In the genomic region with DNA sequence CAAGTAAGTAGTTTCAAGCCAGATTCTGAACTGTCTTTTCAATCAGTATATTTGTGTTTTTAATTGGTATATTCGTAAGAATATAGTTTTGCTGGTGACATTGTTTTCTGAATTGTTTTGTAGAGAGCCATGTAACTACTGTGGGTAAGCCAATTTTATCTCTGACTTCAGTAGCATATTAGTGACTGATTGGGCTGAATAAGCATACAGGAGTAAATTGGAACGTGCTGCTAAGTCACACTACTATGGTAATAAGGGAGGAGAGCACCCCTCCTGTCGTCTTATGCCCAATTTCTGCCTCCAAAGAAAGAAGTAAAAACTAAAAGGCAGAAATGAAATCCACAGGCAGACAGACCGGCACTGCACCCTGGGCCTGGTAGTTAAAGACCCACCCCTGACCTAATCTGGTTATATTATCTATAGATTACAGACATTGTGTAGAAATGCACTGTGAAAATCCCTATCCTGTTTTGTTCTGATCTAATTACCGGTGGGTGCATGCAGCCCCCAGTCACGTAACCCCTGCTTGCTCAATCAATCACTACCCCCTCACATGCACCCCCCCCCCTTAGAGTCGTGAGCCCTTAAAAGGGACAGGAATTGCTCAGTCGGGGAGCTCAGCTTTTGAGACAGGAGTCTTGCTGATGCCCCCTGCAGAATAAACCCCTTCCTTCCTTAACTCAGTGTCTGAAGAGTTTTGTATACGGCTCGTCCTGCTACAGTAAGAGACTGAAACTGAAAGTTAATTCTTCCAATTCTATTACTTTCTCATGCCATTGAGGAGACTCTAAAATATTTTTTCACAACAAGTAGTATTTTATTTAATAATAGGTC, we compare ENCODE assay signal across 12 cellular contexts.
DNase-seq lines count a peak whose midpoint lies in the region; ATAC-seq, FAIRE-seq and TF ChIP-seq lines count a peak whose summit lies in the region.
"Had no signal": no experiment of that assay in that cellular context is flagged by ENCODE, and none has a peak within 500 bp of the region (broad histone marks: within the 10 kb centered on the region; RNA-seq: fewer than 3 reads in every experiment).

No MANE protein-coding gene starts in this region.

- H3K4me1 Mint-ChIP-seq in activated B cell treated with CpG ODN at 0.5 μM for 24 hours, result peaks cover 4% of the 10 kb centered on the region

- no peaks in the 10 kb centered on the region for H3K27me3 ChIP-seq in small intestine (ENCODE audit: control insufficient read depth in 2 of 2, insufficient read depth in 2 of 2, low read length in 2 of 2)

- H3K27me3 Mint-ChIP-seq in activated B cell treated with CpG ODN at 0.5 μM for 24 hours, result no peaks in the 10 kb centered on the region

- no peaks in the 10 kb centered on the region for H3K36me3 Mint-ChIP-seq in activated B cell treated with CpG ODN at 0.5 μM for 24 hours (ENCODE audit: low read depth)

- H3K4me3 ChIP-seq in small intestine (ENCODE audit: low read depth in 1 of 2, low read length in 2 of 2), result no peak overlapping the region

- no peak overlapping the region for H3K27ac ChIP-seq in small intestine (ENCODE audit: low read depth in 1 of 2, low read length in 1 of 2)

- DNase-seq in activated B cell treated with CpG ODN at 0.5 μM for 24 hours (no peak), small intestine (peak; percentile 29), amniotic stem cell (lab: John Stamatoyannopoulos, UW) (no peak)
- DNase-seq: NCI-H2171; stimulated activated naive CD4-positive, alpha-beta T cell had no signal

- no peak for TF ChIP-seq CTCF in activated B cell treated with CpG ODN at 0.5 μM for 24 hours (IDR thresholded peaks at IDR 0.05)

- peak; percentile 62 for ATAC-seq in GM18511 (IDR thresholded peaks at IDR 0.05; ENCODE audit: unreplicated experiment)
- ATAC-seq in HG03442 (IDR thresholded peaks at IDR 0.05; ENCODE audit: unreplicated experiment), result peak; percentile 59
- ATAC-seq in activated B cell treated with CpG ODN at 0.5 μM for 24 hours (ENCODE audit: low read depth), result peak; percentile 34
- no peak for ATAC-seq in GM19328 (IDR thresholded peaks at IDR 0.05; ENCODE audit: unreplicated experiment)
- no peak for ATAC-seq in HG03095 (IDR thresholded peaks at IDR 0.05; ENCODE audit: unreplicated experiment)

- intact Hi-C loops in activated B cell treated with CpG ODN at 0.5 μM for 24 hours (cut with micrococcal nuclease), result no loop called here

- no peak for FAIRE-seq in small intestine (lab: Jason Lieb, UNC)
- FAIRE-seq: astrocyte, GM19239 had no signal

- no peak overlapping the region for H3K27ac Mint-ChIP-seq in activated B cell treated with CpG ODN at 0.5 μM for 24 hours
- H3K27ac Mint-ChIP-seq: nephron had no signal

- peak overlapping the region; percentile 80 for H3K4me3 Mint-ChIP-seq in activated B cell treated with CpG ODN at 0.5 μM for 24 hours
- H3K4me3 Mint-ChIP-seq: nephron had no signal

- no peaks in the 10 kb centered on the region for H3K9me3 ChIP-seq in small intestine (ENCODE audit: control insufficient read depth, low read depth)

- 34 to 59% (median 58%) methylated on average over 10 of the region's 10 CpGs for WGBS in small intestine, 3 donors

- no peaks in the 10 kb centered on the region for H3K4me1 ChIP-seq in small intestine (ENCODE audit: control insufficient read depth in 2 of 2, insufficient read depth in 1 of 2, low read depth in 1 of 2, low read length in 1 of 2)

- CTCF ChIA-PET in activated B cell treated with CpG ODN at 0.5 μM for 24 hours (lab: Charles Lee), result no interaction called here

- no peaks in the 10 kb centered on the region for H3K9me3 Mint-ChIP-seq in activated B cell treated with CpG ODN at 0.5 μM for 24 hours
- H3K9me3 Mint-ChIP-seq: nephron had no signal

- H3K36me3 ChIP-seq in small intestine (ENCODE audit: control insufficient read depth in 2 of 2, insufficient read depth in 2 of 2, low read length in 2 of 2), result no peaks in the 10 kb centered on the region

- POLR2A ChIA-PET in activated B cell treated with CpG ODN at 0.5 μM for 24 hours (lab: Charles Lee), result no interaction called here

Comparison
In these comparisons a context has a peak if more than half of its experiments do, and no peak if none do; other contexts are left out.
1. ATAC-seq: peak in GM18511 (single experiment), HG03442 (single experiment) and activated B cell treated with CpG ODN at 0.5 μM for 24 hours (single experiment); none in GM19328 (single experiment) and HG03095 (single experiment).